ENCODE assay signal across 15 cellular contexts in the genomic region with DNA sequence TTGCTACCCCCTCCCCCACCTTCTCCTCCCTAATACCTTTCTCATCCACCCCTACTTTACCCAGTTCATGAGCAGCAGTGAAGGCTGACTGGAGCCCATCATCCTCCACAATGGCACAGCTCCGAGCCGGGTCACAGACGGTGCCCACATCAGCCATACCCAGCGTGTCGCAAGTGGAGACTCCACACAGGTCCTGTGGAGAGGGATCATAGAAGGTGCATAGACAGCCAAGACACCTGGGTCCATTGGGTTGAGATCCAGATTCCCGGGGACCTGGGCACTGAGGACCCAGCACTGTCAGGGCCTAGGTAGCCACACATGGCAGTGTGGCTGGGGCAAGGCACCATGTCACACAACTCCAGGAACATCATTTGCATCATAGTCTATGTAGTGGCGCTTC. TPM values are rescaled to one million over a fixed set of nuclear protein-coding genes. Genes with fewer than 3 reads are reported as not detected.
A peak's percentile ranks its signal among the peaks of the same experiment; 100 is the strongest.
DNase-seq lines count a peak whose midpoint lies in the region; ATAC-seq and TF ChIP-seq lines count a peak whose summit lies in the region.
"Had no signal": no experiment of that assay in that cellular context is flagged by ENCODE, and none has a peak within 500 bp of the region (broad histone marks: within the 10 kb centered on the region; RNA-seq: fewer than 3 reads in every experiment).

No MANE protein-coding gene starts in this region.

- no peak overlapping the region for H2AFZ ChIP-seq in neural progenitor cell (replicated peaks)

- no peaks in the 10 kb centered on the region for H3K36me3 Mint-ChIP-seq in T-helper 1 cell treated with Interleukin-12 subunit alpha and Interleukin-12 subunit beta and Interleukin-4 antibody, amounts not matched to agents 30 μg/mL and 1 μg/mL, for 36 hours (ENCODE audit: low read depth)
- H3K36me3 Mint-ChIP-seq in neural progenitor cell, result no peaks in the 10 kb centered on the region
- H3K36me3 Mint-ChIP-seq: memory B cell had no signal

- no peaks in the 10 kb centered on the region for H3K79me2 ChIP-seq in neural progenitor cell (ENCODE audit: low read depth)

- H3K9me3 ChIP-seq in esophagus muscularis mucosa (no peaks in the 10 kb centered on the region), neural progenitor cell (ENCODE audit: low read depth) (no peaks in the 10 kb centered on the region), thyroid gland (no peaks in the 10 kb centered on the region)

- TF ChIP-seq POLR2A in esophagus muscularis mucosa (IDR thresholded peaks at IDR 0.05; ENCODE audit: low read depth) (no peak), thyroid gland (IDR thresholded peaks at IDR 0.05) (no peak)

- no peak for TF ChIP-seq CTCF in esophagus muscularis mucosa (IDR thresholded peaks at IDR 0.05)
- TF ChIP-seq CTCF in neural progenitor cell (IDR thresholded peaks at IDR 0.05), result no peak
- no peak for TF ChIP-seq CTCF in thyroid gland (IDR thresholded peaks at IDR 0.05)

- H3F3A ChIP-seq in neural progenitor cell (ENCODE audit: low read depth), result peaks cover 36% of the 10 kb centered on the region

- no peaks in the 10 kb centered on the region for H4K20me1 ChIP-seq in neural progenitor cell (ENCODE audit: low read depth)

- intact Hi-C loops in esophagus muscularis mucosa (cut with DNase I), result loop anchor here (10.0 kb wide), 1 partner anchor 189 kb away; no protein-coding TSS in a partner anchor
- intact Hi-C loops in thyroid gland (cut with DNase I), result loop anchor here (10.0 kb wide), 1 partner anchor 189 kb away; no protein-coding TSS in a partner anchor

- WGBS in esophagus muscularis mucosa, result 89% methylated on average over 7 of the region's 7 CpGs
- 88 to 96% methylated on average over 6 to 7 of the region's 7 CpGs for WGBS in thyroid gland, 2 donors

- H3K36me3 ChIP-seq in esophagus muscularis mucosa, result peaks cover 0 to 57% (median 20%) of the 10 kb centered on the region in 4 donors
- no peaks in the 10 kb centered on the region for H3K36me3 ChIP-seq in neural progenitor cell
- no peaks in the 10 kb centered on the region for H3K36me3 ChIP-seq in thyroid gland

- H3K4me1 ChIP-seq in esophagus muscularis mucosa (peaks cover 34 to 85% (median 78%) of the 10 kb centered on the region in 4 donors), neural progenitor cell (peaks cover 50% of the 10 kb centered on the region), thyroid gland (peaks cover 8 to 28% of the 10 kb centered on the region in 2 donors)

- H3K4me2 ChIP-seq in neural progenitor cell, result no peak overlapping the region

- H3K4me3 Mint-ChIP-seq in T-helper 1 cell treated with Interleukin-12 subunit alpha and Interleukin-12 subunit beta and Interleukin-4 antibody, amounts not matched to agents 30 μg/mL and 1 μg/mL, for 36 hours, result peak overlapping the region; percentile 40
- H3K4me3 Mint-ChIP-seq in neural progenitor cell, result peak overlapping the region; percentile 27
- H3K4me3 Mint-ChIP-seq: CD4-positive, alpha-beta T cell; memory B cell had no signal

- H3K9ac ChIP-seq in neural progenitor cell, result no peak overlapping the region

- peaks cover 43% of the 10 kb centered on the region for H3K4me1 Mint-ChIP-seq in T-helper 1 cell treated with Interleukin-12 subunit alpha and Interleukin-12 subunit beta and Interleukin-4 antibody, amounts not matched to agents 30 μg/mL and 1 μg/mL, for 36 hours (ENCODE audit: low read depth)
- H3K4me1 Mint-ChIP-seq in neural progenitor cell, result peaks cover 55% of the 10 kb centered on the region

- TF ChIP-seq EP300 in esophagus muscularis mucosa (IDR thresholded peaks at IDR 0.05), result no peak

- peak overlapping the region in 3 of 4 donors; percentile 44 to 57 (median 48) for H3K4me3 ChIP-seq in esophagus muscularis mucosa
- H3K4me3 ChIP-seq in neural progenitor cell, result no peak overlapping the region
- peak overlapping the region in 1 of 3 donors; percentile 38 for H3K4me3 ChIP-seq in thyroid gland (replicated peaks in 1 of 3)

- H3K27ac Mint-ChIP-seq in T-helper 1 cell treated with Interleukin-12 subunit alpha and Interleukin-12 subunit beta and Interleukin-4 antibody, amounts not matched to agents 30 μg/mL and 1 μg/mL, for 36 hours, result no peak overlapping the region
- peak overlapping the region; percentile 10 for H3K27ac Mint-ChIP-seq in neural progenitor cell
- H3K27ac Mint-ChIP-seq: CD4-positive, alpha-beta T cell had no signal

- no peak for ATAC-seq in HG02798 (IDR thresholded peaks at IDR 0.05; ENCODE audit: poor library complexity, unreplicated experiment)

- in situ Hi-C loops in KBM-7 (cut with MboI; ENCODE audit: low pct_unique_long_range_greater_than_20kb, low sequenced_read_pairs), result loop anchor here (25.0 kb wide), 1 partner anchor 191 kb away; no protein-coding TSS in a partner anchor

- DNase-seq in T-helper 1 cell (no peak), esophagus muscularis mucosa (ENCODE audit: extremely low spot score) (no peak), neural progenitor cell (ENCODE audit: low spot score) (no peak), thyroid gland (no peak), KBM-7 (no peak)
- no peak for DNase-seq in central memory CD4-positive, alpha-beta T cell
- DNase-seq: activated naive CD4-positive, alpha-beta T cell treated with anti-CD3 and anti-CD28 coated beads, Interleukin-2, amount 50 U/mL, for 16 hours; CD4-positive, alpha-beta T cell; cerebellar nuclear complex had no signal

- no peaks in the 10 kb centered on the region for H3K27me3 Mint-ChIP-seq in T-helper 1 cell treated with Interleukin-12 subunit alpha and Interleukin-12 subunit beta and Interleukin-4 antibody, amounts not matched to agents 30 μg/mL and 1 μg/mL, for 36 hours (ENCODE audit: low read depth)
- H3K27me3 Mint-ChIP-seq in neural progenitor cell (ENCODE audit: insufficient read depth, low read depth), result peaks cover 8% of the 10 kb centered on the region
- H3K27me3 Mint-ChIP-seq: CD4-positive, alpha-beta T cell had no signal

- H3K27me3 ChIP-seq in esophagus muscularis mucosa (no peaks in the 10 kb centered on the region), neural progenitor cell (no peaks in the 10 kb centered on the region), thyroid gland (no peaks in the 10 kb centered on the region)

- H3K9me3 Mint-ChIP-seq in T-helper 1 cell treated with Interleukin-12 subunit alpha and Interleukin-12 subunit beta and Interleukin-4 antibody, amounts not matched to agents 30 μg/mL and 1 μg/mL, for 36 hours, result no peaks in the 10 kb centered on the region
- no peaks in the 10 kb centered on the region for H3K9me3 Mint-ChIP-seq in neural progenitor cell
- H3K9me3 Mint-ChIP-seq: CD4-positive, alpha-beta T cell; memory B cell had no signal

- H3K27ac ChIP-seq in esophagus muscularis mucosa (replicated peaks in 1 of 4), result peak overlapping the region in 3 of 4 donors; percentile 92 to 95 (median 94)
- no peak overlapping the region for H3K27ac ChIP-seq in neural progenitor cell
- peak overlapping the region in 2 of 3 donors; percentile 94 to 96 for H3K27ac ChIP-seq in thyroid gland
- H3K27ac ChIP-seq: 22Rv1, epithelial cell of prostate had no signal

RNA-seq across cellular contexts. Expression of gene ADAMTS4, which starts 2.7 kb away (rescaled TPM):
- total RNA-seq in esophagus muscularis mucosa (100 to 1,000 TPM in 1 of 4 donors, 10 to 100 TPM in 1, 1 to 10 TPM in 2; 2.5 to 126 (median 12.0) TPM), neural progenitor cell (ENCODE audit: low replicate concordance) (1.3 and 5.4 TPM in 2 replicates), thyroid gland (10 to 100 TPM in 1 of 4 donors, 1 to 10 TPM in 3; 4.6 to 24.4 (median 9.4) TPM)

RNA-seq across cellular contexts. Expression of gene NDUFS2, which starts 6.1 kb away (rescaled TPM):
- 100 to 1,000 TPM in 3 of 4 donors, 10 to 100 TPM in 1; 68.5 to 131 (median 122) TPM for total RNA-seq in esophagus muscularis mucosa
- 105 and 107 TPM in 2 replicates for total RNA-seq in neural progenitor cell (ENCODE audit: low replicate concordance)
- total RNA-seq in thyroid gland, result 100 to 1,000 TPM in 2 of 4 donors, 10 to 100 TPM in 2; 75.4 to 122 (median 99.9) TPM

RNA-seq across cellular contexts. Expression of gene B4GALT3, which starts 18.8 kb away (rescaled TPM):
- total RNA-seq in esophagus muscularis mucosa (10 to 100 TPM; 14.1 to 26.5 (median 21.8) TPM), neural progenitor cell (ENCODE audit: low replicate concordance) (9.5 and 36.5 TPM in 2 replicates), thyroid gland (10 to 100 TPM; 24.1 to 34.0 (median 29.2) TPM)

RNA-seq across cellular contexts. Expression of gene FCER1G, which starts 19.0 kb away (rescaled TPM):
- total RNA-seq in esophagus muscularis mucosa, result 100 to 1,000 TPM in 1 of 4 donors, 10 to 100 TPM in 3; 32.8 to 145 (median 47.4) TPM
- 0.34 TPM in 1 of 2 replicates, not detected in the other for total RNA-seq in neural progenitor cell (ENCODE audit: low replicate concordance)
- 10 to 100 TPM; 16.3 to 70.9 (median 22.3) TPM for total RNA-seq in thyroid gland

RNA-seq across cellular contexts. Expression of gene APOA2, which starts 27.3 kb away (rescaled TPM):
- total RNA-seq in esophagus muscularis mucosa, result not detected
- not detected in 2 replicates for total RNA-seq in neural progenitor cell (ENCODE audit: low replicate concordance)
- not detected for total RNA-seq in thyroid gland
- total RNA-seq: CD4-positive, alpha-beta T cell; SK-MEL-5 had no signal
